Comparison of ENCODE assay signal across 3 cellular contexts in the genomic region with DNA sequence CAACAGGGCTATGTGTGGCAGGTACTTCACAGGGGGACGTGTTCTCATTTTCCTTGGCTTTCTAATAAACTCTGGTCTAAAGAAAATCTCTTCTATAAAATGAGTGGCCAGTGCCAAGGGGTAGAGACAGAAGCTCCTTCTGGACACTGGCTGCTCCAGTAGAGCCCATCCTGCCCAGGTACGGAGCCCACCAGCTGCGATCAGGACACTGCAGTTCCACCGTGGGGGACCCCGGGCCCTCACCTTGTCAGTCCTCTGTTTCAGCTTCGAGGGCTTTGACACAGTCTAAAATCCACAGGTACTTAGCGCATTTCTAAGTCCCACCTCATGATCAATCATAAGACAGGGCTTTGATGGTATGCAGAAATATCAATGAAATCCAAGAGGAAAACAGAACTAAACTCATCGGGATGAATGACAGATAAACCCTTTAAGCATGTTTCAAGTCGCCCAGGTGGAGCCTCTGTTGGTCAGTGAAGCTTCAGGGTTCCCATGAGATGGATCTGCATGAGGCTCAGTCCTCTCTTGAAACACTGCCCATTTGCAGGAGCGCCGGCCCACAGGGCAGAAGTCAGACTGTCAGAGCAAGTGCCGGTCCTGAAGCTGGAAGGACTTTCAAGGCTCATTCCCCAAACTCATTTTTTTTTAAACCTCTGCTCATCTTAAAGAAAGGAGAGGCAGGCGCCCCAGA.
TF ChIP-seq lines count a peak whose summit lies in the region.

No MANE protein-coding gene starts in this region.

TF ChIP-seq in SK-N-SH treated with all-trans-retinoic acid at 6 μM for 48 hours, 23 proteins besides CTCF, POLR2A, EP300 and RAD21 (continues in another document):
- TF ChIP-seq CSDC2 (CRISPR knock-in tag; IDR thresholded peaks at IDR 0.05) (no peak), ESRRG (CRISPR knock-in tag; IDR thresholded peaks at IDR 0.05) (no peak), BACH2 (CRISPR knock-in tag; IDR thresholded peaks at IDR 0.05; ENCODE audit: borderline replicate concordance) (no peak), ZNF565 (CRISPR knock-in tag; conservative IDR thresholded peaks at IDR 0.05; ENCODE audit: low read depth) (no peak), TOX (CRISPR knock-in tag; IDR thresholded peaks at IDR 0.05; ENCODE audit: borderline replicate concordance) (no peak), ZFP3 (CRISPR knock-in tag; IDR thresholded peaks at IDR 0.05) (no peak), TCF4 (CRISPR knock-in tag; IDR thresholded peaks at IDR 0.05; ENCODE audit: borderline replicate concordance) (no peak), ARNTL (CRISPR knock-in tag; IDR thresholded peaks at IDR 0.05; ENCODE audit: borderline replicate concordance, low read depth) (no peak), OSR1 (CRISPR knock-in tag; IDR thresholded peaks at IDR 0.05) (no peak), SNAI2 (CRISPR knock-in tag; IDR thresholded peaks at IDR 0.05) (no peak), GLIS3 (CRISPR knock-in tag; IDR thresholded peaks at IDR 0.05) (no peak)
- TF ChIP-seq, protein P1, sequence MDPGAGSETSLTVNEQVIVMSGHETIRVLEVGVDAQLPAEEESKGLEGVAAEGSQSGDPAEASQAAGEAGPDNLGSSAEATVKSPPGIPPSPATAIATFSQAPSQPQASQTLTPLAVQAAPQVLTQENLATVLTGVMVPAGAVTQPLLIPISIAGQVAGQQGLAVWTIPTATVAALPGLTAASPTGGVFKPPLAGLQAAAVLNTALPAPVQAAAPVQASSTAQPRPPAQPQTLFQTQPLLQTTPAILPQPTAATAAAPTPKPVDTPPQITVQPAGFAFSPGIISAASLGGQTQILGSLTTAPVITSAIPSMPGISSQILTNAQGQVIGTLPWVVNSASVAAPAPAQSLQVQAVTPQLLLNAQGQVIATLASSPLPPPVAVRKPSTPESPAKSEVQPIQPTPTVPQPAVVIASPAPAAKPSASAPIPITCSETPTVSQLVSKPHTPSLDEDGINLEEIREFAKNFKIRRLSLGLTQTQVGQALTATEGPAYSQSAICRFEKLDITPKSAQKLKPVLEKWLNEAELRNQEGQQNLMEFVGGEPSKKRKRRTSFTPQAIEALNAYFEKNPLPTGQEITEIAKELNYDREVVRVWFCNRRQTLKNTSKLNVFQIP (CRISPR knock-in tag; IDR thresholded peaks at IDR 0.05; ENCODE audit: borderline replicate concordance, low read depth) = no peak
- TF ChIP-seq, protein P2, sequence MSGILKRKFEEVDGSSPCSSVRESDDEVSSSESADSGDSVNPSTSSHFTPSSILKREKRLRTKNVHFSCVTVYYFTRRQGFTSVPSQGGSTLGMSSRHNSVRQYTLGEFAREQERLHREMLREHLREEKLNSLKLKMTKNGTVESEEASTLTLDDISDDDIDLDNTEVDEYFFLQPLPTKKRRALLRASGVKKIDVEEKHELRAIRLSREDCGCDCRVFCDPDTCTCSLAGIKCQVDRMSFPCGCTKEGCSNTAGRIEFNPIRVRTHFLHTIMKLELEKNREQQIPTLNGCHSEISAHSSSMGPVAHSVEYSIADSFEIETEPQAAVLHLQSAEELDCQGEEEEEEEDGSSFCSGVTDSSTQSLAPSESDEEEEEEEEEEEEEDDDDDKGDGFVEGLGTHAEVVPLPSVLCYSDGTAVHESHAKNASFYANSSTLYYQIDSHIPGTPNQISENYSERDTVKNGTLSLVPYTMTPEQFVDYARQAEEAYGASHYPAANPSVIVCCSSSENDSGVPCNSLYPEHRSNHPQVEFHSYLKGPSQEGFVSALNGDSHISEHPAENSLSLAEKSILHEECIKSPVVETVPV (CRISPR knock-in tag; IDR thresholded peaks at IDR 0.05) = no peak

TF ChIP-seq in SK-N-SH, 30 proteins besides CTCF, POLR2A, EP300 and RAD21:
- TF ChIP-seq YY1 (IDR thresholded peaks at IDR 0.05; ENCODE audit: low read depth) = no peak
- TF ChIP-seq, protein P3, sequence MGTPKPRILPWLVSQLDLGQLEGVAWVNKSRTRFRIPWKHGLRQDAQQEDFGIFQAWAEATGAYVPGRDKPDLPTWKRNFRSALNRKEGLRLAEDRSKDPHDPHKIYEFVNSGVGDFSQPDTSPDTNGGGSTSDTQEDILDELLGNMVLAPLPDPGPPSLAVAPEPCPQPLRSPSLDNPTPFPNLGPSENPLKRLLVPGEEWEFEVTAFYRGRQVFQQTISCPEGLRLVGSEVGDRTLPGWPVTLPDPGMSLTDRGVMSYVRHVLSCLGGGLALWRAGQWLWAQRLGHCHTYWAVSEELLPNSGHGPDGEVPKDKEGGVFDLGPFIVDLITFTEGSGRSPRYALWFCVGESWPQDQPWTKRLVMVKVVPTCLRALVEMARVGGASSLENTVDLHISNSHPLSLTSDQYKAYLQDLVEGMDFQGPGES (IDR thresholded peaks at IDR 0.05; ENCODE audit: low read depth, low read length) = no peak
TF ChIP-seq in SK-N-SH: peak in this region for 0.

TF ChIP-seq in GM12878, 131 proteins besides CTCF, POLR2A, EP300 and RAD21:
- TF ChIP-seq RFX5 (IDR thresholded peaks at IDR 0.05; ENCODE audit: low read depth, low read length) (no peak), SIN3A (IDR thresholded peaks at IDR 0.05; ENCODE audit: low read depth, low read length) (0 out of 2 replicates have a peak, but pooled peaks have one; percentile 16)
